8 cellular contexts compared by ENCODE assay signal in the genomic region with DNA sequence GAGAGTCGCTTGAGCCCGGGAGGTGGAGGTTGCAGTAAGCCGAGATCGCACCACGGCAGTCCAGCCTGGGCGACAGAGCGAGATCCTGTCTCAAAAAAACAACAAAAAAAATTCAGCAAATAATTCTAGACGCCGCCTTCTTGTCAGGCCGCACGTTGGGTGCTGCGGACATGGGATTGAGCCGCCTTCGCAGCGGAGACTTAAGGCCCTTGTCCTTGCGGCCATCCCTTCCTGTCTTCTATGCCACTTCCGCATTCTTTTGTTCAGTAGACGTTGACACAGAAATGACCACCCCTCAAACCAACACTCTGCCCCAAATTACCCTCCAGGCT. TPM values are rescaled to one million over a fixed set of nuclear protein-coding genes. Genes with fewer than 3 reads are reported as not detected.
DNase-seq lines count a peak whose midpoint lies in the region; ATAC-seq, FAIRE-seq and TF ChIP-seq lines count a peak whose summit lies in the region.

No MANE protein-coding gene starts in this region.

- peak; percentile 30 for ATAC-seq in GM19023 (IDR thresholded peaks at IDR 0.05; ENCODE audit: unreplicated experiment)
- peak; percentile 34 for ATAC-seq in HG03460 (IDR thresholded peaks at IDR 0.05; ENCODE audit: unreplicated experiment)
- peak; percentile 30 to 47 (median 38) for ATAC-seq in heart left ventricle

- intact Hi-C loops in heart left ventricle (cut with DNase I) = loop anchor here in 4 of 10 donors (1.0 to 2.0 kb wide), 4 partner anchors 15 to 29 kb away; a partner anchor contains a TSS
- intact Hi-C loops in sigmoid colon (cut with DNase I) = loop anchor here (1.0 to 5.0 kb wide), 3 partner anchors 15 to 189 kb away; a partner anchor contains a TSS

- TF ChIP-seq POLR2A in heart left ventricle (IDR thresholded peaks at IDR 0.05) (no peak), sigmoid colon (IDR thresholded peaks at IDR 0.05) (no peak)

- 38 to 56% (median 46%) methylated on average over 18 of the region's 18 CpGs for WGBS in heart left ventricle, 4 donors
- 40 to 72% methylated on average over 18 of the region's 18 CpGs for WGBS in sigmoid colon, 2 donors

- DNase-seq in AG10803 (ENCODE audit: low read depth) (peak; percentile 63), WERI-Rb-1 (peak; percentile 29), heart left ventricle (peak in 1 of 5 donors; percentile 53), sigmoid colon (peak; percentile 67), nucleus accumbens (lab: John Stamatoyannopoulos, UW) (no peak), HTR-8/SVneo (ENCODE audit: insufficient read length, low spot score) (no peak)

- TF ChIP-seq CTCF in AG10803 (conservative IDR thresholded peaks at IDR 0.05; ENCODE audit: low read length) (no peak), WERI-Rb-1 (IDR thresholded peaks at IDR 0.05; ENCODE audit: low read depth, low read length) (no peak), heart left ventricle (IDR thresholded peaks at IDR 0.05) (no peak), sigmoid colon (IDR thresholded peaks at IDR 0.05) (no peak)

- H3K36me3 ChIP-seq in WERI-Rb-1 (peaks cover 3% of the 10 kb centered on the region; the same call in 1 of the 2 replicates), heart left ventricle (peaks cover 0 to 29% (median 0%) of the 10 kb centered on the region in 9 donors), sigmoid colon (peaks cover 0 to 18% (median 7%) of the 10 kb centered on the region in 4 donors)

- H3K9me3 ChIP-seq in WERI-Rb-1 (ENCODE audit: severe bottlenecking) = no peaks in the 10 kb centered on the region
- no peaks in the 10 kb centered on the region for H3K9me3 ChIP-seq in heart left ventricle
- H3K9me3 ChIP-seq in sigmoid colon = no peaks in the 10 kb centered on the region

- H3K4me1 ChIP-seq in heart left ventricle (peaks cover 0 to 70% (median 18%) of the 10 kb centered on the region in 12 donors), sigmoid colon (peaks cover 0 to 33% (median 27%) of the 10 kb centered on the region in 4 donors)

- H3K27ac ChIP-seq in WERI-Rb-1 = peak overlapping the region; percentile 92
- H3K27ac ChIP-seq in heart left ventricle = peak overlapping the region; percentile 84 to 96 (median 90)
- peak overlapping the region; percentile 82 to 95 (median 88) for H3K27ac ChIP-seq in sigmoid colon

- H3K27me3 ChIP-seq in WERI-Rb-1 (ENCODE audit: insufficient read depth, low read depth, severe bottlenecking) (no peaks in the 10 kb centered on the region), heart left ventricle (no peaks in the 10 kb centered on the region), sigmoid colon (no peaks in the 10 kb centered on the region)

- no peak for FAIRE-seq in HTR-8/SVneo (lab: Jason Lieb, UNC)

- H3K4me3 ChIP-seq in AG10803 (ENCODE audit: low read length) (peak overlapping the region; percentile 97), WERI-Rb-1 (ENCODE audit: low read depth, low read length) (peak overlapping the region; percentile 77), heart left ventricle (peak overlapping the region; percentile 57 to 95 (median 86)), sigmoid colon (peak overlapping the region; percentile 59 to 97 (median 79))

- no peak for TF ChIP-seq EP300 in sigmoid colon (IDR thresholded peaks at IDR 0.05)

RNA-seq across cellular contexts. Expression of a gene that starts 15.8 kb away (rescaled TPM):
- 10 to 100 TPM in 8 of 9 donors, 1 to 10 TPM in 1; 9.7 to 42.5 (median 11.1) TPM for total RNA-seq in heart left ventricle
- 10 to 100 TPM; 16.3 to 16.8 TPM for polyA plus RNA-seq in heart left ventricle
- total RNA-seq in sigmoid colon = 10 to 100 TPM; 30.0 to 39.2 (median 37.4) TPM
- 100 to 1,000 TPM in 1 of 3 donors, 10 to 100 TPM in 2; 49.7 to 113 (median 55.3) TPM for polyA plus RNA-seq in sigmoid colon

RNA-seq across cellular contexts. Expression of a gene that starts 29.0 kb away (rescaled TPM):
- total RNA-seq in heart left ventricle (100 to 1,000 TPM in 2 of 9 donors, 10 to 100 TPM in 7; 55.8 to 130 (median 68.5) TPM), sigmoid colon (100 to 1,000 TPM in 1 of 4 donors, 10 to 100 TPM in 3; 71.2 to 130 (median 81.2) TPM)
- polyA plus RNA-seq in heart left ventricle (100 to 1,000 TPM in 1 of 2 donors, 10 to 100 TPM in 1; 73.7 to 209 TPM), sigmoid colon (10 to 100 TPM; 48.0 to 85.0 (median 51.3) TPM)

Comparison
In these comparisons a context has a peak if more than half of its experiments do, and no peak if none do; other contexts are left out.
1. DNase-seq: peak in AG10803 (single experiment), WERI-Rb-1 (single experiment) and sigmoid colon (single experiment); none in nucleus accumbens (0 of 56) and HTR-8/SVneo (single experiment).
2. Peak in every context shown above with its lines, with median percentiles within 50 percentile points of each other: H3K4me3 ChIP-seq, ATAC-seq and H3K27ac ChIP-seq.